ENCODE assay signal across 20 cellular contexts in the genomic region with DNA sequence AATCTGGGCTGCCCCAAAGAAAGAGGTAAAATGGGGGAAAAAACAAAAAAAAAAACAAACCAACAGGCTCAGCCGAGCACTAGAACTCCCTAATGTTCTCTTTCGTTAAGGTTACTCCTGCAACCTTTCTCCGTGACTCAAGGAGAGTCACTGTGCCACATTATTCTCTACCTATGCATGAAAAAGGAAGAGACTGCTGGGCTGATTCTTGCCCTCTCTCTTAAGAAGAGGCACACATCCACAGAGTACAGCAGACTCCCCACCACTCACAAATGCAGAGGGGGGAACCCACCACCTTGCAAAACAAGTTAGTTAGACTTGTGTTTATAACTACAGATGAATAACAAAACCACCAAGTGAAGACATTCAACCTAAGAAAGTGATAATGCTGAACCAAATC.
A peak's percentile ranks its signal among the peaks of the same experiment; 100 is the strongest.
DNase-seq lines count a peak whose midpoint lies in the region; ATAC-seq and TF ChIP-seq lines count a peak whose summit lies in the region.
"Had no signal": no experiment of that assay in that cellular context is flagged by ENCODE, and none has a peak within 500 bp of the region (broad histone marks: within the 10 kb centered on the region; RNA-seq: fewer than 3 reads in every experiment).

No MANE protein-coding gene starts in this region.

- H2BK15ac ChIP-seq in H9 (ENCODE audit: low read depth, low read length) = no peak overlapping the region

- peaks cover 17 to 26% (median 25%) of the 10 kb centered on the region in 3 experiments for H3K36me3 Mint-ChIP-seq in H9 (ENCODE audit: insufficient read depth in 1 of 3, low read depth in 3 of 3)
- peaks cover 22% of the 10 kb centered on the region for H3K36me3 Mint-ChIP-seq in WTC11

- peak; percentile 78 for ATAC-seq in WTC11
- ATAC-seq: A549 had no signal

- H3K4me3 Mint-ChIP-seq in H9 = no peak overlapping the region
- H3K4me3 Mint-ChIP-seq in WTC11 = no peak overlapping the region
- H3K4me3 Mint-ChIP-seq: CD14-positive monocyte; CD4-positive, alpha-beta T cell had no signal

- H3K4me1 Mint-ChIP-seq in H9 = peaks cover 9 to 12% of the 10 kb centered on the region in 2 experiments
- H3K4me1 Mint-ChIP-seq in WTC11 = peaks cover 9% of the 10 kb centered on the region
- H3K4me1 Mint-ChIP-seq: CD14-positive monocyte had no signal

- H3K27ac ChIP-seq in H9 (ENCODE audit: insufficient read length, low read depth, low read length) = no peak overlapping the region
- H3K27ac ChIP-seq in dorsolateral prefrontal cortex = no peak overlapping the region
- H3K27ac ChIP-seq: A549; BLaER1 treated with 17β-estradiol and CSF1 and Interleukin-3, amounts not matched to agents 10 nM and 100 nM had no signal

- H3K23me2 ChIP-seq in H9 (ENCODE audit: insufficient read length, low read depth, low read length, poor library complexity, severe bottlenecking) = no peaks in the 10 kb centered on the region

- no peak for TF ChIP-seq CTCF in H9 (conservative IDR thresholded peaks at IDR 0.05)
- TF ChIP-seq CTCF in WTC11 (IDR thresholded peaks at IDR 0.05) = no peak
- no peak for TF ChIP-seq CTCF in dorsolateral prefrontal cortex (IDR thresholded peaks at IDR 0.05 in 54 of 56, conservative IDR thresholded peaks at IDR 0.05 in 2 of 56; ENCODE audit: low read depth in 1 of 56, partially characterized antibody in 56 of 56)

- H4K8ac ChIP-seq in H9 (replicated peaks; ENCODE audit: insufficient read length, low read depth, low read length) = no peak overlapping the region

- H3K9me3 Mint-ChIP-seq in H9 (peaks cover 0 to 4% of the 10 kb centered on the region in 2 experiments; a peak in 1 of 5 replicates), WTC11 (peaks cover 8% of the 10 kb centered on the region)
- H3K9me3 Mint-ChIP-seq: CD4-positive, alpha-beta T cell had no signal

- no peak overlapping the region for H3K23ac ChIP-seq in H9 (ENCODE audit: insufficient read length, low read depth, low read length)

- no peak overlapping the region for H2AK5ac ChIP-seq in H9 (ENCODE audit: insufficient read length, low read length)

- H3K27ac Mint-ChIP-seq in H9 (peak overlapping the region in 2 of 3 experiments; percentile 12 to 68; a peak in 3 of 7 replicates), WTC11 (peak overlapping the region; percentile 15)
- H3K27ac Mint-ChIP-seq: CD4-positive, alpha-beta T cell had no signal

- no peaks in the 10 kb centered on the region for H3K27me3 Mint-ChIP-seq in H9 (ENCODE audit: low read depth)
- no peaks in the 10 kb centered on the region for H3K27me3 Mint-ChIP-seq in WTC11 (ENCODE audit: low read depth)
- H3K27me3 Mint-ChIP-seq: CD4-positive, alpha-beta T cell had no signal

- H4K20me1 ChIP-seq in H9 (ENCODE audit: control insufficient read depth, insufficient read depth, insufficient read length) = no peaks in the 10 kb centered on the region
- H4K20me1 ChIP-seq: BLaER1 treated with 17β-estradiol and CSF1 and Interleukin-3, amounts not matched to agents 10 nM and 100 nM had no signal

- H2AFZ ChIP-seq in H9 (ENCODE audit: low read length) = no peak overlapping the region

- no peaks in the 10 kb centered on the region for H3K79me2 ChIP-seq in H9 (ENCODE audit: insufficient read depth, low read length)

- no peak overlapping the region for H3K4ac ChIP-seq in H9 (ENCODE audit: low read depth, low read length)

- no peak overlapping the region for H3K4me3 ChIP-seq in H7 (ENCODE audit: insufficient read depth, low read depth, low read length)
- no peak overlapping the region for H3K4me3 ChIP-seq in dorsolateral prefrontal cortex
- H3K4me3 ChIP-seq: A549; BLaER1 treated with 17β-estradiol and CSF1 and Interleukin-3, amounts not matched to agents 10 nM and 100 nM had no signal

- H2BK20ac ChIP-seq in H9 (ENCODE audit: low read depth, low read length, poor library complexity, severe bottlenecking) = no peak overlapping the region

- no peak overlapping the region for H3K56ac ChIP-seq in H9 (ENCODE audit: insufficient read length, low read depth, low read length)

- H4K5ac ChIP-seq in H9 (ENCODE audit: insufficient read length, low read depth, low read length) = no peak overlapping the region

- intact Hi-C loops in dorsolateral prefrontal cortex (cut with DNase I) = no loop called here

- no peak overlapping the region for H3K14ac ChIP-seq in H9 (ENCODE audit: insufficient read depth, low read length)

- no peak overlapping the region for H3K9ac ChIP-seq in H9 (ENCODE audit: extremely low read depth, insufficient read length, low read length)
- H3K9ac ChIP-seq: BLaER1 treated with 17β-estradiol and CSF1 and Interleukin-3, amounts not matched to agents 10 nM and 100 nM had no signal

- POLR2A ChIA-PET in WTC11 (lab: Charles Lee) = no interaction called here

- H4K91ac ChIP-seq in H9 (ENCODE audit: insufficient read length, low read depth, low read length) = no peak overlapping the region

- H2BK12ac ChIP-seq in H9 (ENCODE audit: insufficient read length, low read depth, low read length) = no peak overlapping the region

- no peaks in the 10 kb centered on the region; the same call in none of the 2 replicates for H3K36me3 ChIP-seq in H7 (replicated peaks; ENCODE audit: control insufficient read depth, insufficient read depth, low read length)
- H3K36me3 ChIP-seq: BE2C had no signal

- peaks cover 4% of the 10 kb centered on the region for H3K9me3 ChIP-seq in H9 (ENCODE audit: control insufficient read depth, low read depth, low read length)
- H3K9me3 ChIP-seq: A549, BE2C had no signal

- no peak overlapping the region for H3K4me2 ChIP-seq in H9 (ENCODE audit: insufficient read depth, insufficient read length, low read length)
- H3K4me2 ChIP-seq: A549; BLaER1 treated with 17β-estradiol and CSF1 and Interleukin-3, amounts not matched to agents 10 nM and 100 nM had no signal

- no peak overlapping the region for H3T11ph ChIP-seq in H9 (ENCODE audit: low read length)

- H3K79me1 ChIP-seq in H9 (ENCODE audit: insufficient read depth, low read depth, low read length, poor library complexity, severe bottlenecking) = no peaks in the 10 kb centered on the region

- CTCF ChIA-PET in WTC11 (lab: Charles Lee) = interaction anchor here (0.7 kb wide), 1 partner anchor 419 kb away, joined by 3 read pairs; no protein-coding TSS in a partner anchor

- no peak overlapping the region for H3K18ac ChIP-seq in H9 (ENCODE audit: insufficient read length, low read depth, low read length)

- no CpG with 5 or more reads among the region's 3 CpGs for WGBS in H9 (ENCODE audit: extremely low coverage, insufficient read length, low lambda C conversion rate)

- H2BK5ac ChIP-seq in H9 (ENCODE audit: insufficient read length, low read length) = no peak overlapping the region

- no peak for DNase-seq in H9
- DNase-seq in WTC11 (ENCODE audit: low spot score) = no peak
- DNase-seq in iPS-NIHi11 (ENCODE audit: low spot score) = peak; percentile 9
- no peak for DNase-seq in NOMO-1 (lab: John Stamatoyannopoulos, UW; ENCODE audit: unreplicated experiment in 2 of 2)
- no peak for DNase-seq in H7
- no peak for DNase-seq in dorsolateral prefrontal cortex
- DNase-seq: 8988T; ACHN; AML-193; BE2C; Calu3; CD4-positive, alpha-beta T cell; COR-L47; DMS53; DMS79 treated with DMSO at 0.1 percent for 48 hours; GF-D8; HCEC 1CT had no signal

- H3K27me3 ChIP-seq in H9 (ENCODE audit: insufficient read depth, low read length) (no peaks in the 10 kb centered on the region), H7 (ENCODE audit: control insufficient read depth, insufficient read depth, low read length) (no peaks in the 10 kb centered on the region), dorsolateral prefrontal cortex (no peaks in the 10 kb centered on the region)
- H3K27me3 ChIP-seq: BE2C; BLaER1 treated with 17β-estradiol and CSF1 and Interleukin-3, amounts not matched to agents 10 nM and 100 nM had no signal

- H3K4me1 ChIP-seq in H9 (ENCODE audit: insufficient read depth, low read length) = no peaks in the 10 kb centered on the region
- H3K4me1 ChIP-seq: A549; BE2C; BLaER1 treated with 17β-estradiol and CSF1 and Interleukin-3, amounts not matched to agents 10 nM and 100 nM had no signal

- no peak overlapping the region for H2BK120ac ChIP-seq in H9 (ENCODE audit: low read depth, low read length, poor library complexity, severe bottlenecking)

TF ChIP-seq in WTC11, 78 proteins besides CTCF, POLR2A, EP300 and RAD21 (continues in another document):
- TF ChIP-seq CREB1 (CRISPR knock-in tag; IDR thresholded peaks at IDR 0.05) (no peak), GRHL2 (CRISPR knock-in tag; IDR thresholded peaks at IDR 0.05; ENCODE audit: insufficient replicate concordance, severe bottlenecking) (no peak), ESRRA (CRISPR knock-in tag; IDR thresholded peaks at IDR 0.05; ENCODE audit: borderline replicate concordance) (no peak), CREM (CRISPR knock-in tag; IDR thresholded peaks at IDR 0.05) (no peak), ELF4 (CRISPR knock-in tag; IDR thresholded peaks at IDR 0.05; ENCODE audit: low read depth) (no peak), SP1 (CRISPR knock-in tag; conservative IDR thresholded peaks at IDR 0.05) (no peak), NR3C1 (CRISPR knock-in tag; conservative IDR thresholded peaks at IDR 0.05; ENCODE audit: low read depth) (no peak), JUN (CRISPR knock-in tag; IDR thresholded peaks at IDR 0.05) (no peak), KAT7 (CRISPR knock-in tag; IDR thresholded peaks at IDR 0.05; ENCODE audit: borderline replicate concordance) (no peak)
- TF ChIP-seq, protein P1, sequence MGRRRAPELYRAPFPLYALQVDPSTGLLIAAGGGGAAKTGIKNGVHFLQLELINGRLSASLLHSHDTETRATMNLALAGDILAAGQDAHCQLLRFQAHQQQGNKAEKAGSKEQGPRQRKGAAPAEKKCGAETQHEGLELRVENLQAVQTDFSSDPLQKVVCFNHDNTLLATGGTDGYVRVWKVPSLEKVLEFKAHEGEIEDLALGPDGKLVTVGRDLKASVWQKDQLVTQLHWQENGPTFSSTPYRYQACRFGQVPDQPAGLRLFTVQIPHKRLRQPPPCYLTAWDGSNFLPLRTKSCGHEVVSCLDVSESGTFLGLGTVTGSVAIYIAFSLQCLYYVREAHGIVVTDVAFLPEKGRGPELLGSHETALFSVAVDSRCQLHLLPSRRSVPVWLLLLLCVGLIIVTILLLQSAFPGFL (CRISPR knock-in tag; IDR thresholded peaks at IDR 0.05; ENCODE audit: borderline replicate concordance) = no peak
